In the genomic region with DNA sequence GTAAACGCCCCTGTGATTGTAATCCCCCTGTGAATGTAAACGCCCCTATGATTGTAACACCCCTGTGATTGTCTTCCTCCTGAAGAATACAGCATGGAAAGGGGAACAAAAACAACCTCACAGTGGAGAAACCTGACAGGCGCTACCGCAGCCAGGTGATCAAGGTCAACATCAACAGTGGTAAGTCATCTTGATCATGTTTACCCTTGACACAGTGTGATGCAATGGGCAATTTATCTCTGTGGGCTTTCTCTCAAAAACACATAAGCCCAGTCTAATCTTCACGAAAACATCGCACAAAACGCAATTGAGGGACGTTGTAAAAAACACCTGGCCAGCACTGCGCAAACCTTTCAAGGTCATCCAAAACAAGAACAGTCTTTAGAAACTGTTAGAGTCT, we compare ENCODE assay signal across 22 cellular contexts.
DNase-seq lines count a peak whose midpoint lies in the region; ATAC-seq, FAIRE-seq and TF ChIP-seq lines count a peak whose summit lies in the region.
"Had no signal": no experiment of that assay in that cellular context is flagged by ENCODE, and none has a peak within 500 bp of the region (broad histone marks: within the 10 kb centered on the region; RNA-seq: fewer than 3 reads in every experiment).

No MANE protein-coding gene starts in this region.

- H2BK120ac ChIP-seq in H1 (replicated peaks; ENCODE audit: low read depth, low read length) = no peak overlapping the region

- TF ChIP-seq POLR2A in H1 (IDR thresholded peaks at IDR 0.05; ENCODE audit: control extremely low read depth in 1 of 2, low read depth in 2 of 2, low read length in 2 of 2) (no peak), right lobe of liver (IDR thresholded peaks at IDR 0.05) (no peak)

- no peak overlapping the region for H3K4ac ChIP-seq in H1 (replicated peaks; ENCODE audit: insufficient read length, low read depth, low read length)

- peak; percentile 64 to 86 (median 76) for ATAC-seq in right lobe of liver
- ATAC-seq: CD8-positive, alpha-beta T cell had no signal

- no peak overlapping the region for H3K27ac Mint-ChIP-seq in activated naive CD8-positive, alpha-beta T cell treated with anti-CD3 and anti-CD28 coated beads for 36 hours
- H3K27ac Mint-ChIP-seq: B cell; CD8-positive, alpha-beta T cell had no signal

- no peaks in the 10 kb centered on the region for H3K23me2 ChIP-seq in H1 (ENCODE audit: low read depth, low read length)

- H4K91ac ChIP-seq in H1 (replicated peaks; ENCODE audit: insufficient read length, low read length) = no peak overlapping the region

- H3K36me3 Mint-ChIP-seq in activated naive CD8-positive, alpha-beta T cell treated with anti-CD3 and anti-CD28 coated beads for 36 hours = peaks cover 9% of the 10 kb centered on the region

- H4K8ac ChIP-seq in H1 (ENCODE audit: extremely low read depth, insufficient read depth, low read length) = no peak overlapping the region

- H4K20me1 ChIP-seq in H1 (replicated peaks in 1 of 2; ENCODE audit: control insufficient read depth in 1 of 2, insufficient read depth in 2 of 2, low read length in 2 of 2) = no peaks in the 10 kb centered on the region

- DNase-seq in GM18507 (ENCODE audit: extremely low spot score, insufficient read length, low read depth) = no peak
- peak; percentile 91 for DNase-seq in NCI-H748 (lab: John Stamatoyannopoulos, UW; ENCODE audit: unreplicated experiment)
- no peak for DNase-seq in H1 (ENCODE audit: low read depth in 1 of 2, low spot score in 2 of 2)
- DNase-seq in right lobe of liver = no peak
- DNase-seq in Kasumi-1 (lab: John Stamatoyannopoulos, UW) = no peak
- DNase-seq in activated naive CD8-positive, alpha-beta T cell treated with anti-CD3 and anti-CD28 coated beads for 36 hours = no peak
- DNase-seq in T-helper 1 cell = no peak
- DNase-seq: CD8-positive, alpha-beta T cell; DND-41; H9; IMR-90; NCI-H1092; NCI-H1436; NCI-H2107; NCI-H446; NCI-H524 treated with DMSO at 0.1 percent for 48 hours; Right ventricle myocardium superior had no signal

- no peak overlapping the region for H2BK5ac ChIP-seq in H1 (ENCODE audit: low read depth, low read length)

- H3K4me3 ChIP-seq in H1 (ENCODE audit: extremely low read depth in 1 of 4, insufficient read depth in 2 of 4, low read depth in 3 of 4, low read length in 4 of 4) (no peak overlapping the region), right lobe of liver (no peak overlapping the region)

- no peak overlapping the region for H3K23ac ChIP-seq in H1 (ENCODE audit: insufficient read length)

- FAIRE-seq in GM18507 (lab: Jason Lieb, UNC) (peak; percentile 50), H1 (lab: Jason Lieb, UNC) (peak; percentile 48)
- FAIRE-seq: HTR-8/SVneo had no signal

- CTCF ChIA-PET in H1 (lab: Charles Lee; ENCODE audit: partially characterized antibody) = no interaction called here

- H3K79me2 ChIP-seq in H1 (ENCODE audit: control insufficient read depth in 1 of 2, insufficient read depth in 2 of 2, low read length in 2 of 2) = no peaks in the 10 kb centered on the region

- H3K4me1 ChIP-seq in H1 (replicated peaks in 1 of 4; ENCODE audit: control insufficient read depth in 3 of 4, insufficient read depth in 4 of 4, low read length in 3 of 4) (peaks cover 0 to 8% (median 0%) of the 10 kb centered on the region in 4 experiments; a peak in 1 of 7 replicates), right lobe of liver (peaks cover 0 to 9% (median 0%) of the 10 kb centered on the region in 4 donors)

- WGBS in H1 (ENCODE audit: extremely low coverage in 1 of 2, insufficient coverage in 1 of 2, insufficient read length in 1 of 2, insufficient replicate concordance in 2 of 2, low coverage in 1 of 2, low lambda C conversion rate in 2 of 2, missing lambda C conversion rate in 1 of 2), 2 experiments = 81% methylated on average over 9 of the region's 9 CpGs; no CpG with 5 or more reads in 1 of the 2 experiments
- WGBS in right lobe of liver (ENCODE audit: insufficient coverage, low coverage, low lambda C conversion rate, missing lambda C conversion rate) = 26% methylated on average over 8 of the region's 9 CpGs

- no peaks in the 10 kb centered on the region for H3K27me3 Mint-ChIP-seq in activated naive CD8-positive, alpha-beta T cell treated with anti-CD3 and anti-CD28 coated beads for 36 hours
- H3K27me3 Mint-ChIP-seq: B cell had no signal

- no peak overlapping the region; a peak in 1 of 7 replicates for H3K9ac ChIP-seq in H1 (replicated peaks in 1 of 4; ENCODE audit: extremely low read depth in 1 of 4, low read depth in 3 of 4, low read length in 3 of 4)
- H3K9ac ChIP-seq: KMS-11 had no signal

- H2BK20ac ChIP-seq in H1 (ENCODE audit: low read length) = no peak overlapping the region

- TF ChIP-seq EP300 in H1 (IDR thresholded peaks at IDR 0.05; ENCODE audit: borderline replicate concordance in 1 of 2, low read depth in 2 of 2, low read length in 2 of 2) = no peak

- H3K14ac ChIP-seq in H1 (ENCODE audit: insufficient read length) = no peak overlapping the region

- H2BK12ac ChIP-seq in H1 (ENCODE audit: low read depth, low read length) = no peak overlapping the region

- POLR2A ChIA-PET in H1 (lab: Charles Lee; ENCODE audit: partially characterized antibody) = no interaction called here

- H2AFZ ChIP-seq in H1 (ENCODE audit: low read length) = no peak overlapping the region

- H3K4me1 Mint-ChIP-seq in activated naive CD8-positive, alpha-beta T cell treated with anti-CD3 and anti-CD28 coated beads for 36 hours = no peaks in the 10 kb centered on the region
- H3K4me1 Mint-ChIP-seq: B cell had no signal

- H3K79me1 ChIP-seq in H1 (ENCODE audit: low read depth, low read length) = no peaks in the 10 kb centered on the region

- no peak overlapping the region for H4K5ac ChIP-seq in H1 (ENCODE audit: insufficient read length, low read depth, low read length)

- no peak overlapping the region for H3K56ac ChIP-seq in H1 (replicated peaks; ENCODE audit: insufficient read length, low read depth, low read length)

- no peak overlapping the region for H2AK5ac ChIP-seq in H1 (ENCODE audit: low read depth, low read length)

- no peak overlapping the region for H3K4me2 ChIP-seq in H1 (ENCODE audit: insufficient read depth in 1 of 2, low read depth in 2 of 2, low read length in 2 of 2)
- H3K4me2 ChIP-seq: KMS-11 had no signal

- intact Hi-C loops in right lobe of liver (cut with DNase I) = no loop called here

- H3K9me3 Mint-ChIP-seq in activated naive CD8-positive, alpha-beta T cell treated with anti-CD3 and anti-CD28 coated beads for 36 hours = peaks cover 1% of the 10 kb centered on the region
- H3K9me3 Mint-ChIP-seq: CD8-positive, alpha-beta T cell; H9 had no signal

- H3K9me3 ChIP-seq in H1 (ENCODE audit: insufficient read depth in 2 of 2, low read depth in 1 of 2, low read length in 1 of 2) = no peaks in the 10 kb centered on the region
- no peaks in the 10 kb centered on the region for H3K9me3 ChIP-seq in right lobe of liver

- H3K18ac ChIP-seq in H1 (ENCODE audit: extremely low read depth, low read length) = no peak overlapping the region

- H3K4me3 Mint-ChIP-seq in activated naive CD8-positive, alpha-beta T cell treated with anti-CD3 and anti-CD28 coated beads for 36 hours = no peak overlapping the region
- H3K4me3 Mint-ChIP-seq: B cell; CD8-positive, alpha-beta T cell; H9 had no signal

- TF ChIP-seq CTCF in H1 (IDR thresholded peaks at IDR 0.05; ENCODE audit: control extremely low read depth in 1 of 3, insufficient read depth in 1 of 3, low read depth in 1 of 3, low read length in 3 of 3) = no peak
- no peak for TF ChIP-seq CTCF in right lobe of liver (IDR thresholded peaks at IDR 0.05)

- no peak overlapping the region for H2BK15ac ChIP-seq in H1 (ENCODE audit: low read length)

- TF ChIP-seq RAD21 in H1 (IDR thresholded peaks at IDR 0.05 in 1 of 2, conservative IDR thresholded peaks at IDR 0.05 in 1 of 2; ENCODE audit: low read depth in 2 of 2, low read length in 2 of 2) = no peak

- H3K27ac ChIP-seq in H1 (ENCODE audit: low read depth, low read length) = no peak overlapping the region
- H3K27ac ChIP-seq in right lobe of liver = no peak overlapping the region
- H3K27ac ChIP-seq: 22Rv1, C4-2B, KMS-11 had no signal

- H3K36me3 ChIP-seq in H1 (ENCODE audit: control insufficient read depth in 2 of 4, insufficient read depth in 4 of 4, low read length in 3 of 4) = no peaks in the 10 kb centered on the region
- H3K36me3 ChIP-seq in right lobe of liver = no peaks in the 10 kb centered on the region

- peaks cover 0 to 8% (median 3%) of the 10 kb centered on the region in 4 experiments; a peak in 4 of 7 replicates for H3K27me3 ChIP-seq in H1 (replicated peaks in 1 of 4; ENCODE audit: control insufficient read depth in 3 of 4, extremely low read depth in 1 of 4, insufficient read depth in 3 of 4, low read length in 3 of 4)
- H3K27me3 ChIP-seq in right lobe of liver = no peaks in the 10 kb centered on the region

TF ChIP-seq in H1, 55 proteins besides CTCF, POLR2A, EP300 and RAD21:
- no peak for TF ChIP-seq GABPA (IDR thresholded peaks at IDR 0.05; ENCODE audit: borderline replicate concordance, insufficient read depth, low read length)
- TF ChIP-seq RXRA (IDR thresholded peaks at IDR 0.05; ENCODE audit: insufficient read depth, low read depth, low read length) = no peak
- TF ChIP-seq CHD1 (IDR thresholded peaks at IDR 0.05; ENCODE audit: low read depth, low read length) = no peak
- TF ChIP-seq ASH2L (IDR thresholded peaks at IDR 0.05; ENCODE audit: low read length) = no peak
- no peak for TF ChIP-seq SRF (IDR thresholded peaks at IDR 0.05; ENCODE audit: low read depth, low read length)
- no peak for TF ChIP-seq NRF1 (IDR thresholded peaks at IDR 0.05; ENCODE audit: low read depth, low read length)
- no peak for TF ChIP-seq SP2 (IDR thresholded peaks at IDR 0.05; ENCODE audit: low read length)
- no peak for TF ChIP-seq KDM4A (IDR thresholded peaks at IDR 0.05; ENCODE audit: low read depth, low read length, severe bottlenecking)
- no peak for TF ChIP-seq RFX5 (IDR thresholded peaks at IDR 0.05; ENCODE audit: borderline replicate concordance, low read depth, low read length)
- TF ChIP-seq SAP30 (IDR thresholded peaks at IDR 0.05; ENCODE audit: insufficient read depth, insufficient replicate concordance, low read length) = no peak
